In genomic region chr2:96081042-96081441, GRCh38 we compare ENCODE assay signal across 2 cellular contexts.
TF ChIP-seq lines count a peak whose summit lies in the region.

No MANE protein-coding gene starts in this region.

TF ChIP-seq in HepG2, 621 proteins besides CTCF, POLR2A, EP300 and RAD21:
- peak; percentile 89 for TF ChIP-seq MAFF (IDR thresholded peaks at IDR 0.05; ENCODE audit: low read depth, low read length)
- TF ChIP-seq NCOR1 (IDR thresholded peaks at IDR 0.05; ENCODE audit: borderline replicate concordance, low read length): no peak
- peak; percentile 93 for TF ChIP-seq MAFK (conservative IDR thresholded peaks at IDR 0.05 in 1 of 2, IDR thresholded peaks at IDR 0.05 in 1 of 2; ENCODE audit: low read length in 2 of 2)

TF ChIP-seq in K562, 482 proteins besides CTCF, POLR2A, EP300 and RAD21:
- TF ChIP-seq TAF15 (IDR thresholded peaks at IDR 0.05; ENCODE audit: low read depth, low read length): no peak
- no peak for TF ChIP-seq CHD7 (IDR thresholded peaks at IDR 0.05; ENCODE audit: low read depth, low read length)
- no peak for TF ChIP-seq STAT5B (CRISPR knock-in tag; IDR thresholded peaks at IDR 0.05)
- peak; percentile 61; the same call in 1 of the 2 replicates for TF ChIP-seq MAFK (IDR thresholded peaks at IDR 0.05; ENCODE audit: low read length)
- TF ChIP-seq ZNF174 (CRISPR knock-in tag; IDR thresholded peaks at IDR 0.05): no peak
- TF ChIP-seq TAL1 (IDR thresholded peaks at IDR 0.05): no peak
- no peak for TF ChIP-seq STAT6 (CRISPR knock-in tag; IDR thresholded peaks at IDR 0.05)
- no peak for TF ChIP-seq GTF2E2 (tag; IDR thresholded peaks at IDR 0.05)
- TF ChIP-seq ZNF316 (IDR thresholded peaks at IDR 0.05): peak; percentile 92
- TF ChIP-seq MAFF (IDR thresholded peaks at IDR 0.05; ENCODE audit: low read length): peak; percentile 75
- TF ChIP-seq C11orf30 (IDR thresholded peaks at IDR 0.05; ENCODE audit: low read depth): peak; percentile 80
- TF ChIP-seq RBM34 (IDR thresholded peaks at IDR 0.05; ENCODE audit: borderline replicate concordance, insufficient read depth, low read length): no peak
- peak; percentile 70; the same call in 1 of the 2 replicates for TF ChIP-seq MAFG (tag; conservative IDR thresholded peaks at IDR 0.05)
